ENCODE assay signal across 4 cellular contexts in the genomic region with DNA sequence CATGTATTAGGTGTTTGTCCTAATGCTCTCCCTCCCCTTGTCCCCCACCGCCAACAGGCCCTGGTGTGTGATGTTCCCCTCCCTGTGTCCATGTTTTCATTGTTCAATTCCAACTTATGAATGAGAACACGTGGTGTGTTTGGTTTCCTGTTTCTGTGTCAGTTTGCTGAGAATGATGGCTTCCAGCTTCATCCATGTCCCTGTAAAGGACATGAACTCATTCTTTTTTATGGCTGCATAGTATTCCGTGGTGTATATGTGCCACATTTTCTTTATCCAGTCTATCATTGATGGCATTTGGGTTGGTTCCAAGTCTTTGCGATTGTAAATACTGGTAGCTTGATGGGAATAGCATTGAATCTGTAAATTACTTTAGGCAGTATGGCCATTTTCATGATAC. TPM values are rescaled to one million over a fixed set of nuclear protein-coding genes. Genes with fewer than 3 reads are reported as not detected.
"Had no signal": no experiment of that assay in that cellular context is flagged by ENCODE, and none has a peak within 500 bp of the region (broad histone marks: within the 10 kb centered on the region; RNA-seq: fewer than 3 reads in every experiment).

No MANE protein-coding gene starts in this region.

RNA-seq across cellular contexts. Expression of gene SAMD3, which starts 52.6 kb away (rescaled TPM):
- total RNA-seq: activated B cell treated with CpG ODN at 0.5 μM for 24 hours, ascending aorta, bronchial epithelial cell, cardiac muscle cell had no signal
- polyA plus RNA-seq: cardiac muscle cell had no signal
